ENCODE assay signal across 8 cellular contexts in the genomic region with DNA sequence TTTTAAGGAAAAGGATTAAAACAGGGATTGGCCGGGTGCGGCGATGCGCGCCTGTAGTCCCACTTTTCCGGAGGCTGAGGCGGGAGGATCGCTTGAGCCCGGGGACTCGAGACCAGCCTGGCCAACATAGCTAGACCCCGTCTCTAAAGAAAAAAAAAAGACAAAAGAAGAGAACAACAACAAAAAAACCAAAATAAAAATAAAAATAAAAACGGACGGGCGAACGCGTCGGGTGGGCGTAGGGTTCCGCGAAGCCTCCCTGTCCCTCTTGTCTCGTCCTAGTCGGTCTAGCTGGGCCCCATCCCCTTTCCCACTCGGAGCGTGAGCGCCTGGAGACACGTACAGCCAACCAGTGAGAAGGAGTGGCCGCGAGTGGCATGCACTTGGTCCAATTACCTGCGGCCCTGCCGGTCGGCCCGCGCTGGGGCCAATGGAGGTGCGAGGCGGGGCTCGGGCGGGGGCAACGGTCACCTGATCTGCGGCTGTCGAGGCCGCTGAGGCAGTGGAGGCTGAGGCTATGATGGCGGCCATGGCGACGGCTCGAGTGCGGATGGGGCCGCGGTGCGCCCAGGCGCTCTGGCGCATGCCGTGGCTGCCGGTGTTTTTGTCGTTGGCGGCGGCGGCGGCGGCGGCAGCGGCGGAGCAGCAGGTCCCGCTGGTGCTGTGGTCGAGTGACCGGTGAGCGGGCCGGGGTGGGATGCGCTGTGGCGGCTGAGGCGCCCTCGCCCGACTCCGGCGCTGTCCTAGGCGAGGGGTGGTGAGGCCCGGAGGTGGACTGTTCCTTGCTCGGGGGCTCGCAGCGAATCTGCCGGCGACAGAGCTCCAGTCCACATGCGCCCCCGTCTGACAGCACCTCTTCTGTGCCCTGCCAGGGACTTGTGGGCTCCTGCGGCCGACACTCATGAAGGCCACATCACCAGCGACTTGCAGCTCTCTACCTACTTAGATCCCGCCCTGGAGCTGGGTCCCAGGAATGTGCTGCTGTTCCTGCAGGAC. TPM values are rescaled to one million over a fixed set of nuclear protein-coding genes. Genes with fewer than 3 reads are reported as not detected.
DNase-seq lines count a peak whose midpoint lies in the region; ATAC-seq and TF ChIP-seq lines count a peak whose summit lies in the region.

A gene with protein sequence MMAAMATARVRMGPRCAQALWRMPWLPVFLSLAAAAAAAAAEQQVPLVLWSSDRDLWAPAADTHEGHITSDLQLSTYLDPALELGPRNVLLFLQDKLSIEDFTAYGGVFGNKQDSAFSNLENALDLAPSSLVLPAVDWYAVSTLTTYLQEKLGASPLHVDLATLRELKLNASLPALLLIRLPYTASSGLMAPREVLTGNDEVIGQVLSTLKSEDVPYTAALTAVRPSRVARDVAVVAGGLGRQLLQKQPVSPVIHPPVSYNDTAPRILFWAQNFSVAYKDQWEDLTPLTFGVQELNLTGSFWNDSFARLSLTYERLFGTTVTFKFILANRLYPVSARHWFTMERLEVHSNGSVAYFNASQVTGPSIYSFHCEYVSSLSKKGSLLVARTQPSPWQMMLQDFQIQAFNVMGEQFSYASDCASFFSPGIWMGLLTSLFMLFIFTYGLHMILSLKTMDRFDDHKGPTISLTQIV (plus strand): TSS at position 502 of the 996 bp plus-strand sequence. CDS start 16 bp downstream, at position 518.

- no peaks in the 10 kb centered on the region for H3K9me3 Mint-ChIP-seq in central memory CD8-positive, alpha-beta T cell

- H3K27me3 ChIP-seq in AG04450 (ENCODE audit: control insufficient read depth, insufficient read depth, low read length), result no peaks in the 10 kb centered on the region

- peak within 1 kb of the TSS; percentile 71 for H3K4me3 ChIP-seq in AG04450 (ENCODE audit: low read depth, low read length)

- DNase-seq in AG04450 (ENCODE audit: low read depth, low spot score) (peak; percentile 82), NCI-H345 (lab: John Stamatoyannopoulos, UW) (peak; percentile 93), islet precursor cell (peak; percentile 97)
- DNase-seq in activated CD4-positive, CD25-positive, alpha-beta regulatory T cell treated with anti-CD3 and anti-CD28 coated beads, Interleukin-2, amount 50 U/mL, for 16 hours (ENCODE audit: low read depth, low spot score), result peak; percentile 70
- peak; percentile 65 to 80 for DNase-seq in central memory CD8-positive, alpha-beta T cell (ENCODE audit: low spot score in 2 of 2)
- peak; percentile 75 to 81 (median 81) for DNase-seq in stimulated activated CD4-positive, alpha-beta T cell treated with anti-CD3 and anti-CD28 coated beads, Interleukin-12 subunit alpha, Interleukin-12 subunit beta, amount 100 ng/mL, for 48 hours (ENCODE audit: low read depth in 2 of 3, low spot score in 1 of 3)

- ATAC-seq in GM18907 (IDR thresholded peaks at IDR 0.05; ENCODE audit: unreplicated experiment), result peak; percentile 92
- peak; percentile 95 for ATAC-seq in HG03159 (IDR thresholded peaks at IDR 0.05; ENCODE audit: unreplicated experiment)
- ATAC-seq in central memory CD8-positive, alpha-beta T cell (replicated peaks; ENCODE audit: extremely low read depth, poor library complexity, severe bottlenecking), result peak; percentile 98

- peaks cover 6% of the 10 kb centered on the region for H3K36me3 Mint-ChIP-seq in central memory CD8-positive, alpha-beta T cell (ENCODE audit: insufficient read depth)

- POLR2A ChIA-PET in AG04450 (lab: Yijun Ruan, JAX), result interaction anchor here (1.1 to 1.5 kb wide), 4 partner anchors 18 to 62 kb away, joined by 3 to 5 read pairs (median 4); partner anchors contain the start of genes RPL10, SLC10A3 and TAFAZZIN

- H3K27ac Mint-ChIP-seq in central memory CD8-positive, alpha-beta T cell (ENCODE audit: low read depth), result peak within 1 kb of the TSS; percentile 78

- peak within 1 kb of the TSS; percentile 77 for H3K4me3 Mint-ChIP-seq in central memory CD8-positive, alpha-beta T cell

- no peaks in the 10 kb centered on the region for H3K27me3 Mint-ChIP-seq in central memory CD8-positive, alpha-beta T cell

- peaks cover 25% of the 10 kb centered on the region for H3K4me1 Mint-ChIP-seq in central memory CD8-positive, alpha-beta T cell

- H3K9me3 ChIP-seq in AG04450 (ENCODE audit: control insufficient read depth, insufficient read depth, low read length), result no peaks in the 10 kb centered on the region

- CTCF ChIA-PET in AG04450 (lab: Charles Lee), result interaction anchor here (0.9 kb wide), 1 partner anchor 98 kb away, joined by 3 read pairs; no protein-coding TSS in a partner anchor

- H3K27ac ChIP-seq in AG04450 (ENCODE audit: low read depth, low read length), result no peak within 1 kb of the TSS

- TF ChIP-seq CTCF in AG04450 (IDR thresholded peaks at IDR 0.05; ENCODE audit: low read depth, low read length), result no peak

RNA-seq across cellular contexts. Expression of the gene that starts here (rescaled TPM):
- 65.0 and 79.7 TPM in 2 replicates for polyA plus RNA-seq in AG04450 (2011; rRNA removed)
- polyA minus RNA-seq in AG04450 (2011; rRNA and poly(A)+ RNA removed), result 50.3 and 70.1 TPM in 2 replicates
